In genomic region chr10:59536151-59536550, GRCh38 we compare ENCODE assay signal across 12 cellular contexts.
A peak's percentile ranks its signal among the peaks of the same experiment; 100 is the strongest.
DNase-seq lines count a peak whose midpoint lies in the region; ATAC-seq, FAIRE-seq and TF ChIP-seq lines count a peak whose summit lies in the region.
"Had no signal": no experiment of that assay in that cellular context is flagged by ENCODE, and none has a peak within 500 bp of the region (broad histone marks: within the 10 kb centered on the region; RNA-seq: fewer than 3 reads in every experiment).

No MANE protein-coding gene starts in this region.

- H4K20me1 ChIP-seq in HepG2 (ENCODE audit: insufficient read depth, low read length) (no peaks in the 10 kb centered on the region), GM23338 (replicated peaks; ENCODE audit: insufficient read depth) (no peaks in the 10 kb centered on the region)
- H4K20me1 ChIP-seq: BLaER1 treated with 17β-estradiol and CSF1 and Interleukin-3, amounts not matched to agents 10 nM and 100 nM had no signal

- H3K9me3 Mint-ChIP-seq in GM23338, result no peaks in the 10 kb centered on the region
- H3K9me3 Mint-ChIP-seq in activated T-helper 2 cell treated with anti-CD3 and anti-CD28 coated beads, Interferon-gamma antibody, Interleukin-2, Interleukin-4, amounts not matched to agents 10 μg/mL and 5 μg/mL and 100 μg/mL, durations not matched to agents 14 hours and 24 hours and 36 hours, result no peaks in the 10 kb centered on the region

- no peaks in the 10 kb centered on the region for H3K9me2 ChIP-seq in GM23338 (ENCODE audit: insufficient read depth)

- H3K4me1 ChIP-seq in liver (ENCODE audit: control insufficient read depth in 4 of 4, insufficient read depth in 4 of 4, low read length in 3 of 4) (no peaks in the 10 kb centered on the region), HepG2 (ENCODE audit: insufficient read depth, low read length) (no peaks in the 10 kb centered on the region), GM23338 (ENCODE audit: insufficient read depth) (peaks cover 4% of the 10 kb centered on the region)

- DNase-seq in HepG2 (ENCODE audit: low spot score) (no peak), dermis microvascular lymphatic vessel endothelial cell (ENCODE audit: low read depth in 2 of 2) (peak; percentile 75 to 78), lung microvascular endothelial cell (ENCODE audit: low read depth in 2 of 2) (peak; percentile 69 to 72), GF-D8 (lab: John Stamatoyannopoulos, UW) (no peak), GM23338 (ENCODE audit: low spot score) (no peak)
- DNase-seq in activated T-helper 2 cell treated with anti-CD3 and anti-CD28 coated beads, Interferon-gamma antibody, Interleukin-2, Interleukin-4, amounts not matched to agents 10 μg/mL and 5 μg/mL and 100 μg/mL, durations not matched to agents 14 hours and 24 hours and 36 hours (ENCODE audit: low spot score), result no peak
- DNase-seq: activated T-cell treated with anti-CD3 and anti-CD28 coated beads, Interleukin-2, amount 50 U/mL, for 72 hours; immature natural killer cell had no signal

- no TSS peak for BruUV-seq in HepG2 (replicated peaks; lab: Mats Ljungman, UMichigan)

- H3K27me3 Mint-ChIP-seq in GM23338 (ENCODE audit: insufficient read depth, low read depth, poor library complexity), result no peaks in the 10 kb centered on the region
- H3K27me3 Mint-ChIP-seq in activated T-helper 2 cell treated with anti-CD3 and anti-CD28 coated beads, Interferon-gamma antibody, Interleukin-2, Interleukin-4, amounts not matched to agents 10 μg/mL and 5 μg/mL and 100 μg/mL, durations not matched to agents 14 hours and 24 hours and 36 hours (ENCODE audit: low read depth), result no peaks in the 10 kb centered on the region

- H3K36me3 Mint-ChIP-seq in GM23338 (ENCODE audit: low read depth), result no peaks in the 10 kb centered on the region
- no peaks in the 10 kb centered on the region for H3K36me3 Mint-ChIP-seq in activated T-helper 2 cell treated with anti-CD3 and anti-CD28 coated beads, Interferon-gamma antibody, Interleukin-2, Interleukin-4, amounts not matched to agents 10 μg/mL and 5 μg/mL and 100 μg/mL, durations not matched to agents 14 hours and 24 hours and 36 hours (ENCODE audit: low read depth)

- no peak for TF ChIP-seq CTCF in liver (IDR thresholded peaks at IDR 0.05; ENCODE audit: low read depth, low read length, missing input control)
- no peak for TF ChIP-seq CTCF in HepG2 (CRISPR knock-in tag; IDR thresholded peaks at IDR 0.05)
- TF ChIP-seq CTCF in GM23338 (conservative IDR thresholded peaks at IDR 0.05; ENCODE audit: low read depth in 2 of 2), result no peak

- H3K4me1 Mint-ChIP-seq in GM23338, result peaks cover 9% of the 10 kb centered on the region; the same call in 2 of the 3 replicates
- H3K4me1 Mint-ChIP-seq in activated T-helper 2 cell treated with anti-CD3 and anti-CD28 coated beads, Interferon-gamma antibody, Interleukin-2, Interleukin-4, amounts not matched to agents 10 μg/mL and 5 μg/mL and 100 μg/mL, durations not matched to agents 14 hours and 24 hours and 36 hours (ENCODE audit: low read depth), result no peaks in the 10 kb centered on the region
- H3K4me1 Mint-ChIP-seq: immature natural killer cell had no signal

- H3K79me2 ChIP-seq in HepG2 (ENCODE audit: insufficient read depth, low read length), result no peaks in the 10 kb centered on the region
- H3K79me2 ChIP-seq in GM23338 (replicated peaks; ENCODE audit: insufficient read depth), result no peaks in the 10 kb centered on the region

- POLR2A ChIA-PET in HepG2 (lab: Yijun Ruan, JAX), result no interaction called here

- 38% methylated on average over 2 of the region's 2 CpGs for WGBS in liver
- WGBS in HepG2 (ENCODE audit: low lambda C conversion rate), result 0% methylated on average over 2 of the region's 2 CpGs

- TF ChIP-seq POLR2A in HepG2 (IDR thresholded peaks at IDR 0.05; ENCODE audit: insufficient read depth in 1 of 2, low read depth in 2 of 2, low read length in 2 of 2), result no peak

- H3K9me3 ChIP-seq in liver (ENCODE audit: control insufficient read depth in 4 of 4, low read length in 3 of 4) (no peaks in the 10 kb centered on the region), HepG2 (ENCODE audit: low read length) (no peaks in the 10 kb centered on the region)
- H3K9me3 ChIP-seq: BLaER1 treated with 17β-estradiol and CSF1 and Interleukin-3, amounts not matched to agents 10 nM and 100 nM had no signal

- H3K4me3 Mint-ChIP-seq in GM23338, result no peak overlapping the region
- H3K4me3 Mint-ChIP-seq in activated T-helper 2 cell treated with anti-CD3 and anti-CD28 coated beads, Interferon-gamma antibody, Interleukin-2, Interleukin-4, amounts not matched to agents 10 μg/mL and 5 μg/mL and 100 μg/mL, durations not matched to agents 14 hours and 24 hours and 36 hours (ENCODE audit: low read depth), result no peak overlapping the region
- H3K4me3 Mint-ChIP-seq: activated T-cell treated with anti-CD3 and anti-CD28 coated beads, Interleukin-2, amount 50 U/mL, for 72 hours; immature natural killer cell had no signal

- H2AFZ ChIP-seq in HepG2 (ENCODE audit: low read length) (no peak overlapping the region), GM23338 (no peak overlapping the region)

- peak overlapping the region; percentile 54 to 69 for H3K27ac ChIP-seq in liver (ENCODE audit: low read depth in 1 of 2, low read length in 2 of 2)
- H3K27ac ChIP-seq in HepG2 (ENCODE audit: extremely low read length, insufficient read depth, low read length), result no peak overlapping the region
- H3K27ac ChIP-seq in GM23338 (ENCODE audit: low read depth), result no peak overlapping the region

- in situ Hi-C loops in HepG2 (cut with HindIII; ENCODE audit: extremely low pct_ligation_motif_present, low pct_unique_long_range_greater_than_20kb), result no loop called here

- H3K9ac ChIP-seq in liver (ENCODE audit: low read depth in 1 of 2, low read length in 2 of 2) (no peak overlapping the region), HepG2 (ENCODE audit: insufficient read depth, low read depth, low read length) (no peak overlapping the region)
- H3K9ac ChIP-seq: BLaER1 treated with 17β-estradiol and CSF1 and Interleukin-3, amounts not matched to agents 10 nM and 100 nM had no signal

- H3K4me2 ChIP-seq in HepG2 (ENCODE audit: low read depth, low read length) (no peak overlapping the region), GM23338 (no peak overlapping the region)

- CTCF ChIA-PET in HepG2 (lab: Yijun Ruan, JAX; ENCODE audit: low intra/inter-chr PET ratio, low total read pairs), result no interaction called here

- no peak overlapping the region for H3K27ac Mint-ChIP-seq in GM23338
- H3K27ac Mint-ChIP-seq in activated T-helper 2 cell treated with anti-CD3 and anti-CD28 coated beads, Interferon-gamma antibody, Interleukin-2, Interleukin-4, amounts not matched to agents 10 μg/mL and 5 μg/mL and 100 μg/mL, durations not matched to agents 14 hours and 24 hours and 36 hours, result no peak overlapping the region
- H3K27ac Mint-ChIP-seq: activated T-cell treated with anti-CD3 and anti-CD28 coated beads, Interleukin-2, amount 50 U/mL, for 72 hours; immature natural killer cell had no signal

- no peak for TF ChIP-seq EP300 in HepG2 (IDR thresholded peaks at IDR 0.05; ENCODE audit: low read depth in 2 of 2, low read length in 2 of 2)
- no peak for TF ChIP-seq EP300 in HepG2 (CRISPR knock-in tag; IDR thresholded peaks at IDR 0.05; ENCODE audit: borderline replicate concordance)

- H3F3A ChIP-seq in GM23338 (replicated peaks; ENCODE audit: low read depth), result no peaks in the 10 kb centered on the region

- ATAC-seq in HepG2, result no peak
- ATAC-seq in GM23338, result no peak
- no peak for ATAC-seq in GM19397 (IDR thresholded peaks at IDR 0.05; ENCODE audit: unreplicated experiment)
- ATAC-seq: activated T-cell treated with anti-CD3 and anti-CD28 coated beads, Interleukin-2, amount 50 U/mL, for 72 hours; Panc1 had no signal

- no peaks in the 10 kb centered on the region for H3K36me3 ChIP-seq in liver (ENCODE audit: control insufficient read depth in 4 of 4, insufficient read depth in 3 of 4, low read depth in 1 of 4, low read length in 3 of 4)
- no peaks in the 10 kb centered on the region for H3K36me3 ChIP-seq in HepG2 (replicated peaks in 1 of 2; ENCODE audit: control insufficient read depth in 1 of 2, insufficient read depth in 2 of 2, low read length in 2 of 2)
- H3K36me3 ChIP-seq in GM23338 (ENCODE audit: insufficient read depth), result no peaks in the 10 kb centered on the region
- H3K36me3 ChIP-seq: BLaER1 treated with 17β-estradiol and CSF1 and Interleukin-3, amounts not matched to agents 10 nM and 100 nM had no signal

- intact Hi-C loops in HepG2 (cut with micrococcal nuclease; ENCODE audit: unreplicated experiment), result no loop called here
- intact Hi-C loops in activated T-helper 2 cell treated with anti-CD3 and anti-CD28 coated beads, Interferon-gamma antibody, Interleukin-2, Interleukin-4, amounts not matched to agents 10 μg/mL and 5 μg/mL and 100 μg/mL, durations not matched to agents 14 hours and 24 hours and 36 hours (cut with micrococcal nuclease), result no loop called here

- H3K27me3 ChIP-seq in liver (ENCODE audit: control insufficient read depth in 4 of 4, insufficient read depth in 4 of 4, low read length in 3 of 4), result no peaks in the 10 kb centered on the region
- no peaks in the 10 kb centered on the region for H3K27me3 ChIP-seq in HepG2 (ENCODE audit: control insufficient read depth in 1 of 2, insufficient read depth in 2 of 2, low read length in 2 of 2)
- H3K27me3 ChIP-seq in GM23338 (ENCODE audit: insufficient read depth), result no peaks in the 10 kb centered on the region
- H3K27me3 ChIP-seq: BLaER1 treated with 17β-estradiol and CSF1 and Interleukin-3, amounts not matched to agents 10 nM and 100 nM had no signal

- FAIRE-seq in HepG2 (lab: Jason Lieb, UNC), result no peak

- no peak overlapping the region for H3K4me3 ChIP-seq in liver (ENCODE audit: low read depth in 1 of 3, low read length in 3 of 3)
- H3K4me3 ChIP-seq in HepG2 (replicated peaks in 1 of 3; ENCODE audit: insufficient read depth in 1 of 3, low read depth in 2 of 3, low read length in 3 of 3), result no peak overlapping the region
- H3K4me3 ChIP-seq in GM23338, result no peak overlapping the region
- H3K4me3 ChIP-seq: BLaER1 treated with 17β-estradiol and CSF1 and Interleukin-3, amounts not matched to agents 10 nM and 100 nM had no signal

- TF ChIP-seq RAD21 in liver (IDR thresholded peaks at IDR 0.05) (no peak), HepG2 (CRISPR knock-in tag; IDR thresholded peaks at IDR 0.05) (no peak)

TF ChIP-seq in liver, 16 proteins besides CTCF, POLR2A, EP300 and RAD21 (continues in another document):
- peak; percentile 73 to 88 for TF ChIP-seq JUND (IDR thresholded peaks at IDR 0.05)

TF ChIP-seq in HepG2, 621 proteins besides CTCF, POLR2A, EP300 and RAD21 (continues in another document):
- TF ChIP-seq ZNF543 (CRISPR knock-in tag; IDR thresholded peaks at IDR 0.05) (no peak), ATM (IDR thresholded peaks at IDR 0.05; ENCODE audit: borderline replicate concordance) (no peak), SATB2 (CRISPR knock-in tag; IDR thresholded peaks at IDR 0.05) (no peak)

TF ChIP-seq in GM23338, 12 proteins besides CTCF, POLR2A, EP300 and RAD21:
- TF ChIP-seq EZH2 (IDR thresholded peaks at IDR 0.05; ENCODE audit: low read depth, unreplicated experiment), result no peak

Comparison
In these comparisons a context has a peak if more than half of its experiments do, and no peak if none do; other contexts are left out.
1. H3K27ac ChIP-seq: peak in liver (2 of 2); none in HepG2 (single experiment) and GM23338 (single experiment).
2. DNase-seq: peak in dermis microvascular lymphatic vessel endothelial cell (2 of 2) and lung microvascular endothelial cell (2 of 2); none in HepG2 (single experiment), GF-D8 (single experiment), GM23338 (single experiment) and activated T-helper 2 cell treated with anti-CD3 and anti-CD28 coated beads, Interferon-gamma antibody, Interleukin-2, Interleukin-4, amounts not matched to agents 10 μg/mL and 5 μg/mL and 100 μg/mL, durations not matched to agents 14 hours and 24 hours and 36 hours (single experiment).